Comparison of ENCODE assay signal across 29 cellular contexts in the genomic region with DNA sequence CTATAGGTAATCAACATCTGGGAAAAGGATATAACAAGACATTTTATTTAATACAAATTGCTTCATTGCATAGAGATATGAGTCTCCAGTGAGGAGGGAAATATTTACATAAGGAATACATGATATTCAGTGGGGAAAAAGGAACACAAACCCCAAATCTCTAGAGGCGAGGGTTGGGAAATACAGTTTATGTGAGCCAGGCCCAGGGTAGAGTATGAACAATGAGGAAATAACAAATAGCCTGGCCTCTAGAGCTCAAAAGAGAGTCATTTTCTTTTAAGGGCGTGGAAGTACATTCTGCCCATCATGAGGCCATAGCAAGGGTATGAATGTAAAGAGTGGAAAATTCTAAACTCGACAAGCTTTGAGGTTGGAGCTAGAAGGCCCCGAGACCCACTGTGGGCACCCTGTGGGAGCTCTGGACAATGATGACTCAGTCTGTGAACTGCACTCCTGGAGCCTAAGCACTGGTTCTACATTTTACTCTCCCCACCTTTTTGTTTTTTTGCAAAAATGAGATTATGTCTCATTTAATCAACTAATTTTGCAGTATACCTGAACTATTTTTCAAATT. TPM values are rescaled to one million over a fixed set of nuclear protein-coding genes. Genes with fewer than 3 reads are reported as not detected.
DNase-seq lines count a peak whose midpoint lies in the region; ATAC-seq, FAIRE-seq and TF ChIP-seq lines count a peak whose summit lies in the region.
"Had no signal": no experiment of that assay in that cellular context is flagged by ENCODE, and none has a peak within 500 bp of the region (broad histone marks: within the 10 kb centered on the region; RNA-seq: fewer than 3 reads in every experiment).

No MANE protein-coding gene starts in this region.

- H3K4me3 Mint-ChIP-seq in astrocyte (ENCODE audit: unreplicated experiment) (no peak overlapping the region), T-cell (no peak overlapping the region)
- H3K4me3 Mint-ChIP-seq: activated CD4-positive, alpha-beta T cell treated with anti-CD3 and anti-CD28 coated beads for 36 hours; CD14-positive monocyte; dendritic cell treated with granulocyte-macrophage colony-stimulating factor and Interleukin-4, amounts not matched to agents 40 ng/mL and 50 ng/mL, for 4 days; memory B cell; stimulated activated effector memory CD8-positive, alpha-beta T cell treated with anti-CD3 and anti-CD28 coated beads, Interleukin-12 subunit alpha, Interleukin-12 subunit beta, amount 100 ng/mL, for 72 hours; T-helper 1 cell treated with Interleukin-12 subunit alpha and Interleukin-12 subunit beta and Interleukin-4 antibody, amounts not matched to agents 30 μg/mL and 1 μg/mL, for 36 hours had no signal

- H3K27me3 Mint-ChIP-seq in astrocyte (ENCODE audit: low read depth, unreplicated experiment) (peaks cover 5% of the 10 kb centered on the region), T-cell (peaks cover 3 to 4% of the 10 kb centered on the region in 2 donors)
- H3K27me3 Mint-ChIP-seq: dendritic cell treated with granulocyte-macrophage colony-stimulating factor and Interleukin-4, amounts not matched to agents 40 ng/mL and 50 ng/mL, for 4 days had no signal

- peaks cover 2% of the 10 kb centered on the region for H3K36me3 Mint-ChIP-seq in astrocyte (ENCODE audit: low read depth, unreplicated experiment)
- H3K36me3 Mint-ChIP-seq in T-cell: no peaks in the 10 kb centered on the region
- H3K36me3 Mint-ChIP-seq: CD14-positive monocyte; stimulated activated effector memory CD8-positive, alpha-beta T cell treated with anti-CD3 and anti-CD28 coated beads, Interleukin-12 subunit alpha, Interleukin-12 subunit beta, amount 100 ng/mL, for 72 hours had no signal

- H3K9me3 ChIP-seq in astrocyte (ENCODE audit: insufficient read depth, low read depth, low read length): no peaks in the 10 kb centered on the region
- H3K9me3 ChIP-seq in left ventricle myocardium inferior (replicated peaks): peaks cover 21% of the 10 kb centered on the region
- H3K9me3 ChIP-seq: SJCRH30, vagina had no signal

- peaks cover 2% of the 10 kb centered on the region for H3K9me3 Mint-ChIP-seq in astrocyte (ENCODE audit: unreplicated experiment)
- H3K9me3 Mint-ChIP-seq in T-cell: peaks cover 4 to 14% (median 12%) of the 10 kb centered on the region in 3 donors

- H4K20me1 ChIP-seq in astrocyte (ENCODE audit: insufficient read depth, low read length): no peaks in the 10 kb centered on the region

- no peak overlapping the region for H2AFZ ChIP-seq in astrocyte (ENCODE audit: low read depth, low read length)

- H3K4me1 ChIP-seq in astrocyte (ENCODE audit: insufficient read depth, low read length) (no peaks in the 10 kb centered on the region), left ventricle myocardium inferior (no peaks in the 10 kb centered on the region)
- H3K4me1 ChIP-seq: heart left ventricle, Peyer's patch, SJCRH30, spleen, vagina had no signal

- DNase-seq in GF-D8 (lab: John Stamatoyannopoulos, UW) (peak; percentile 7), LHCN-M2 (ENCODE audit: low read depth) (peak; percentile 35), astrocyte (ENCODE audit: low read depth) (no peak), left colon (no peak), T-cell (no peak), A172 (ENCODE audit: low spot score) (no peak), left ventricle myocardium inferior (no peak)
- DNase-seq: activated CD4-positive, alpha-beta T cell treated with anti-CD3 and anti-CD28 coated beads for 36 hours; activated effector memory CD4-positive, alpha-beta T cell treated with anti-CD3 and anti-CD28 coated beads, Interleukin-2, amount 50 U/mL, for 16 hours; heart left ventricle; left cardiac atrium; NCI-H1436 treated with DMSO at 0.1 percent for 48 hours; NCI-H2107; nucleus accumbens; Peyer's patch; SJCRH30; spleen; stimulated activated CD4-positive, alpha-beta T cell treated with anti-CD3 and anti-CD28 coated beads, Interleukin-2, amount 100 ng/mL, for 48 hours had no signal

- H3K9ac ChIP-seq in astrocyte (ENCODE audit: low read length): no peak overlapping the region

- TF ChIP-seq CTCF in astrocyte (IDR thresholded peaks at IDR 0.05; ENCODE audit: insufficient read depth, low read depth, low read length) (no peak), left ventricle myocardium inferior (IDR thresholded peaks at IDR 0.05; ENCODE audit: borderline replicate concordance) (no peak)

- H3K27ac Mint-ChIP-seq in astrocyte (ENCODE audit: unreplicated experiment) (peak overlapping the region; percentile 3), T-cell (no peak overlapping the region)
- H3K27ac Mint-ChIP-seq: activated CD4-positive, alpha-beta T cell treated with anti-CD3 and anti-CD28 coated beads for 36 hours; CD14-positive monocyte; dendritic cell treated with granulocyte-macrophage colony-stimulating factor and Interleukin-4, amounts not matched to agents 40 ng/mL and 50 ng/mL, for 4 days; memory B cell; stimulated activated effector memory CD8-positive, alpha-beta T cell treated with anti-CD3 and anti-CD28 coated beads, Interleukin-12 subunit alpha, Interleukin-12 subunit beta, amount 100 ng/mL, for 72 hours; T-helper 1 cell treated with Interleukin-12 subunit alpha and Interleukin-12 subunit beta and Interleukin-4 antibody, amounts not matched to agents 30 μg/mL and 1 μg/mL, for 36 hours had no signal

- H3K4me3 ChIP-seq in astrocyte (ENCODE audit: insufficient read depth, low read depth, low read length) (no peak overlapping the region), left ventricle myocardium inferior (no peak overlapping the region)
- H3K4me3 ChIP-seq: heart left ventricle, Peyer's patch, SJCRH30, spleen, thoracic aorta, vagina had no signal

- CTCF ChIA-PET in T-cell (lab: Charles Lee): no interaction called here

- FAIRE-seq in astrocyte (lab: Jason Lieb, UNC): no peak
- FAIRE-seq: bronchial epithelial cell, D721Med, GM12891 had no signal

- H3K27ac ChIP-seq in astrocyte (ENCODE audit: low read depth, low read length) (no peak overlapping the region), left ventricle myocardium inferior (replicated peaks) (no peak overlapping the region)
- H3K27ac ChIP-seq: heart left ventricle, Peyer's patch, SJCRH30, spleen, thoracic aorta, vagina had no signal

- H3K4me1 Mint-ChIP-seq in astrocyte (ENCODE audit: low read depth, unreplicated experiment) (peaks cover 9% of the 10 kb centered on the region), T-cell (no peaks in the 10 kb centered on the region)
- H3K4me1 Mint-ChIP-seq: activated CD4-positive, alpha-beta T cell treated with anti-CD3 and anti-CD28 coated beads for 36 hours; CD14-positive monocyte; memory B cell; stimulated activated effector memory CD8-positive, alpha-beta T cell treated with anti-CD3 and anti-CD28 coated beads, Interleukin-12 subunit alpha, Interleukin-12 subunit beta, amount 100 ng/mL, for 72 hours had no signal

- intact Hi-C loops in left colon (cut with DNase I, micrococcal nuclease): no loop called here
- intact Hi-C loops in left ventricle myocardium inferior (cut with micrococcal nuclease): no loop called here

- peak; percentile 52 for ATAC-seq in left colon
- ATAC-seq in T-cell (replicated peaks in 1 of 4): no peak
- no peak for ATAC-seq in GM21529 (IDR thresholded peaks at IDR 0.05; ENCODE audit: unreplicated experiment)
- ATAC-seq: activated CD4-positive, alpha-beta T cell treated with anti-CD3 and anti-CD28 coated beads for 36 hours; heart left ventricle; left cardiac atrium; stimulated activated effector memory CD8-positive, alpha-beta T cell treated with anti-CD3 and anti-CD28 coated beads, Interleukin-12 subunit alpha, Interleukin-12 subunit beta, amount 100 ng/mL, for 72 hours had no signal

- POLR2A ChIA-PET in T-cell (lab: Charles Lee): no interaction called here

- H3K27me3 ChIP-seq in astrocyte (ENCODE audit: insufficient read depth, low read length) (no peaks in the 10 kb centered on the region), left ventricle myocardium inferior (ENCODE audit: low read depth) (peaks cover 16% of the 10 kb centered on the region)
- H3K27me3 ChIP-seq: heart left ventricle, Peyer's patch, SJCRH30, vagina had no signal

- H3K36me3 ChIP-seq in astrocyte (ENCODE audit: insufficient read depth, low read length) (no peaks in the 10 kb centered on the region), left ventricle myocardium inferior (no peaks in the 10 kb centered on the region)
- H3K36me3 ChIP-seq: heart left ventricle, Peyer's patch, SJCRH30, spleen, thoracic aorta, vagina had no signal

- no peaks in the 10 kb centered on the region for H3K79me2 ChIP-seq in astrocyte (ENCODE audit: insufficient read depth, low read length)

- H3K4me2 ChIP-seq in astrocyte (ENCODE audit: low read length): no peak overlapping the region

RNA-seq across cellular contexts. Expression of a gene that starts 27.8 kb away (rescaled TPM):
- 58.9 and 104 TPM in 2 replicates for total RNA-seq in LHCN-M2 (2014; rRNA removed)
- polyA plus RNA-seq in LHCN-M2 (2012): 33.6 TPM
- total RNA-seq in astrocyte: 128 and 162 TPM in 2 replicates
- 10 to 100 TPM; 48.1 to 73.0 TPM for total RNA-seq in left colon
- 1 to 10 TPM in 1 of 5 donors, under 1 TPM in 4; 0.30 to 1.3 (median 0.66) TPM for total RNA-seq in T-cell
- 29.7 and 32.8 TPM in 2 replicates for total RNA-seq in A172 (2014; rRNA removed; shearing (Covaris generic))
- total RNA-seq in left ventricle myocardium inferior: 17.9 TPM

Comparison
In these comparisons a context has a peak if more than half of its experiments do, and no peak if none do; other contexts are left out.
1. DNase-seq: peak in GF-D8 (single experiment) and LHCN-M2 (single experiment); none in astrocyte (single experiment), left colon (0 of 2), T-cell (0 of 34), A172 (single experiment) and left ventricle myocardium inferior (single experiment).